9 cellular contexts compared by ENCODE assay signal in the genomic region with DNA sequence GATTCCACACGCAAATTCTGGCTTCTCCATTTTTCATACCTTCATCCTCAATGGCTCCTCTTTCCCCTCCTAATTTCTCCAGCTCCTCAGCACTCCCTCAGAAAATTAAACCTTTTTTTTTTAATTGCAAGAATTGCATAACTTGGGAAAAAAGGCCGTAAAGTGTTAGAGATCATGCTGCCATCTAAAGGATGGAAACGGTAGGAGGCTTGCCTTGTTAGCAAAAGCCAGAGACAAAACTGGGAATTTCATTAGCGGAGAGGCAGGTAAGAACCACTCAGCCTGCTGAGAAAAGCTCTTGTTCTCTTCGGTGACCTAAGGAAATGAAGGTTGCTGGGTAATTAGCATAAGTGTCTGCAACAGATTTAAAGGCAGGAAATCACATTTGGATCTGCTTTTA.
A peak's percentile ranks its signal among the peaks of the same experiment; 100 is the strongest.
DNase-seq lines count a peak whose midpoint lies in the region; ATAC-seq, FAIRE-seq and TF ChIP-seq lines count a peak whose summit lies in the region.
"Had no signal": no experiment of that assay in that cellular context is flagged by ENCODE, and none has a peak within 500 bp of the region (broad histone marks: within the 10 kb centered on the region; RNA-seq: fewer than 3 reads in every experiment).

No MANE protein-coding gene starts in this region.

- H3K27ac Mint-ChIP-seq in nephron, result peak overlapping the region; percentile 44 to 87 (median 85)
- H3K27ac Mint-ChIP-seq in activated CD8-positive, alpha-beta T cell treated with anti-CD3 and anti-CD28 coated beads for 36 hours, result no peak overlapping the region

- no peaks in the 10 kb centered on the region for H3K23me2 ChIP-seq in H1 (ENCODE audit: low read depth, low read length)

- ATAC-seq in GM21529 (IDR thresholded peaks at IDR 0.05; ENCODE audit: unreplicated experiment), result no peak
- no peak for ATAC-seq in activated CD8-positive, alpha-beta T cell treated with anti-CD3 and anti-CD28 coated beads for 36 hours

- intact Hi-C loops in activated CD8-positive, alpha-beta T cell treated with anti-CD3 and anti-CD28 coated beads for 36 hours (cut with micrococcal nuclease), result no loop called here

- no peak overlapping the region for H3K14ac ChIP-seq in H1 (ENCODE audit: insufficient read length)

- peaks cover 7 to 9% of the 10 kb centered on the region in 2 experiments; a peak in 3 of 4 replicates for H3K9me3 ChIP-seq in H1 (ENCODE audit: insufficient read depth in 2 of 2, low read depth in 1 of 2, low read length in 1 of 2)

- no peak overlapping the region for H2AK5ac ChIP-seq in H1 (ENCODE audit: low read depth, low read length)

- H3K36me3 ChIP-seq in H1 (ENCODE audit: control insufficient read depth in 2 of 4, insufficient read depth in 4 of 4, low read length in 3 of 4), result 0 out of 8 replicates have a peak, but pooled peaks cover 0 to 4% (median 0%) of the 10 kb centered on the region in 4 experiments

- H2BK120ac ChIP-seq in H1 (replicated peaks; ENCODE audit: low read depth, low read length), result no peak overlapping the region

- peak in 2 of 3 experiments; percentile 51 to 64; a peak in 2 of 4 replicates for TF ChIP-seq CTCF in H1 (IDR thresholded peaks at IDR 0.05; ENCODE audit: control extremely low read depth in 1 of 3, insufficient read depth in 1 of 3, low read depth in 1 of 3, low read length in 3 of 3)
- TF ChIP-seq CTCF in nephron (IDR thresholded peaks at IDR 0.05; ENCODE audit: unreplicated experiment in 3 of 3), result peak; percentile 58 to 69 (median 61)
- no peak for TF ChIP-seq CTCF in activated CD8-positive, alpha-beta T cell treated with anti-CD3 and anti-CD28 coated beads for 36 hours (IDR thresholded peaks at IDR 0.05)

- no peaks in the 10 kb centered on the region for H3K79me2 ChIP-seq in H1 (ENCODE audit: control insufficient read depth in 1 of 2, insufficient read depth in 2 of 2, low read length in 2 of 2)

- peak overlapping the region in 1 of 3 experiments; percentile 45 for H3K4me3 Mint-ChIP-seq in nephron
- H3K4me3 Mint-ChIP-seq in activated CD8-positive, alpha-beta T cell treated with anti-CD3 and anti-CD28 coated beads for 36 hours, result no peak overlapping the region

- no peak overlapping the region for H3K4ac ChIP-seq in H1 (replicated peaks; ENCODE audit: insufficient read length, low read depth, low read length)

- WGBS in H1 (ENCODE audit: extremely low coverage in 1 of 2, insufficient coverage in 1 of 2, insufficient read length in 1 of 2, insufficient replicate concordance in 2 of 2, low coverage in 1 of 2, low lambda C conversion rate in 2 of 2, missing lambda C conversion rate in 1 of 2), 2 experiments, result 10% methylated on average over 5 of the region's 5 CpGs; no CpG with 5 or more reads in 1 of the 2 experiments

- POLR2A ChIA-PET in H1 (lab: Charles Lee; ENCODE audit: partially characterized antibody), result interaction anchor here (1.0 kb wide), 1 partner anchor 72 kb away, joined by 3 read pairs; no protein-coding TSS in a partner anchor
- POLR2A ChIA-PET in activated CD8-positive, alpha-beta T cell treated with anti-CD3 and anti-CD28 coated beads for 36 hours (lab: Charles Lee), result no interaction called here

- H3K23ac ChIP-seq in H1 (ENCODE audit: insufficient read length), result no peak overlapping the region

- H2BK15ac ChIP-seq in H1 (ENCODE audit: low read length), result no peak overlapping the region

- no peak overlapping the region for H2BK12ac ChIP-seq in H1 (ENCODE audit: low read depth, low read length)

- CTCF ChIA-PET in H1 (lab: Charles Lee; ENCODE audit: partially characterized antibody), result interaction anchor here (0.6 to 3.8 kb wide), 24 partner anchors 12 to 827 kb away, joined by 3 to 18 read pairs (median 4); no protein-coding TSS in a partner anchor
- CTCF ChIA-PET in activated CD8-positive, alpha-beta T cell treated with anti-CD3 and anti-CD28 coated beads for 36 hours (lab: Charles Lee), result interaction anchor here (1.1 to 1.2 kb wide), 2 partner anchors 10 to 13 kb away, joined by 3 to 7 read pairs; no protein-coding TSS in a partner anchor

- H4K5ac ChIP-seq in H1 (ENCODE audit: insufficient read length, low read depth, low read length), result no peak overlapping the region

- peak; percentile 65 to 69 for TF ChIP-seq RAD21 in H1 (IDR thresholded peaks at IDR 0.05 in 1 of 2, conservative IDR thresholded peaks at IDR 0.05 in 1 of 2; ENCODE audit: low read depth in 2 of 2, low read length in 2 of 2)

- H3K4me2 ChIP-seq in H1 (ENCODE audit: insufficient read depth in 1 of 2, low read depth in 2 of 2, low read length in 2 of 2), result no peak overlapping the region

- H3K4me3 ChIP-seq in H1 (ENCODE audit: extremely low read depth in 1 of 4, insufficient read depth in 2 of 4, low read depth in 3 of 4, low read length in 4 of 4), result no peak overlapping the region

- H4K8ac ChIP-seq in H1 (ENCODE audit: extremely low read depth, insufficient read depth, low read length), result no peak overlapping the region

- peak; percentile 99 for FAIRE-seq in H1 (lab: Jason Lieb, UNC)

- peaks cover 11% of the 10 kb centered on the region for H3K36me3 Mint-ChIP-seq in nephron (ENCODE audit: low read depth)
- H3K36me3 Mint-ChIP-seq in activated CD8-positive, alpha-beta T cell treated with anti-CD3 and anti-CD28 coated beads for 36 hours (ENCODE audit: low read depth), result peaks cover 2% of the 10 kb centered on the region

- no peak overlapping the region for H3K18ac ChIP-seq in H1 (ENCODE audit: extremely low read depth, low read length)

- no peak for TF ChIP-seq POLR2A in H1 (IDR thresholded peaks at IDR 0.05; ENCODE audit: control extremely low read depth in 1 of 2, low read depth in 2 of 2, low read length in 2 of 2)

- no peaks in the 10 kb centered on the region for H4K20me1 ChIP-seq in H1 (replicated peaks in 1 of 2; ENCODE audit: control insufficient read depth in 1 of 2, insufficient read depth in 2 of 2, low read length in 2 of 2)

- peaks cover 42% of the 10 kb centered on the region for H3K4me1 Mint-ChIP-seq in nephron
- H3K4me1 Mint-ChIP-seq in activated CD8-positive, alpha-beta T cell treated with anti-CD3 and anti-CD28 coated beads for 36 hours (ENCODE audit: low read depth), result peaks cover 5% of the 10 kb centered on the region

- peaks cover 0 to 4% (median 3%) of the 10 kb centered on the region in 4 experiments; a peak in 3 of 7 replicates for H3K4me1 ChIP-seq in H1 (replicated peaks in 1 of 4; ENCODE audit: control insufficient read depth in 3 of 4, insufficient read depth in 4 of 4, low read length in 3 of 4)

- no peak overlapping the region for H4K91ac ChIP-seq in H1 (replicated peaks; ENCODE audit: insufficient read length, low read length)

- no peak for TF ChIP-seq EP300 in H1 (IDR thresholded peaks at IDR 0.05; ENCODE audit: borderline replicate concordance in 1 of 2, low read depth in 2 of 2, low read length in 2 of 2)

- peak; percentile 90 for DNase-seq in DMS53 (lab: John Stamatoyannopoulos, UW)
- DNase-seq in NCI-H2029 (lab: John Stamatoyannopoulos, UW), result peak; percentile 56
- peak in 1 of 2 experiments; percentile 51 for DNase-seq in H1 (ENCODE audit: low read depth in 1 of 2, low spot score in 2 of 2)
- DNase-seq in mucosa of gallbladder (ENCODE audit: low spot score), result no peak
- DNase-seq in activated CD8-positive, alpha-beta T cell treated with anti-CD3 and anti-CD28 coated beads for 36 hours, result no peak
- DNase-seq in HuH-7.5 (ENCODE audit: low spot score), result no peak

- H3K79me1 ChIP-seq in H1 (ENCODE audit: low read depth, low read length), result no peaks in the 10 kb centered on the region

- no peaks in the 10 kb centered on the region for H3K27me3 ChIP-seq in H1 (replicated peaks in 1 of 4; ENCODE audit: control insufficient read depth in 3 of 4, extremely low read depth in 1 of 4, insufficient read depth in 3 of 4, low read length in 3 of 4)

- no peak overlapping the region for H2BK5ac ChIP-seq in H1 (ENCODE audit: low read depth, low read length)

- no peak overlapping the region for H2BK20ac ChIP-seq in H1 (ENCODE audit: low read length)

- H3K56ac ChIP-seq in H1 (replicated peaks; ENCODE audit: insufficient read length, low read depth, low read length), result no peak overlapping the region

- H3K27me3 Mint-ChIP-seq in nephron (ENCODE audit: low read depth), result no peaks in the 10 kb centered on the region
- H3K27me3 Mint-ChIP-seq in activated CD8-positive, alpha-beta T cell treated with anti-CD3 and anti-CD28 coated beads for 36 hours, result no peaks in the 10 kb centered on the region

- H3K9ac ChIP-seq in H1 (replicated peaks in 1 of 4; ENCODE audit: extremely low read depth in 1 of 4, low read depth in 3 of 4, low read length in 3 of 4), result no peak overlapping the region

- H3K9me3 Mint-ChIP-seq in nephron, result peaks cover 26% of the 10 kb centered on the region
- peaks cover 10% of the 10 kb centered on the region for H3K9me3 Mint-ChIP-seq in activated CD8-positive, alpha-beta T cell treated with anti-CD3 and anti-CD28 coated beads for 36 hours

- H2AFZ ChIP-seq in H1 (ENCODE audit: low read length), result no peak overlapping the region

- no peak overlapping the region for H3K27ac ChIP-seq in H1 (ENCODE audit: low read depth, low read length)
- H3K27ac ChIP-seq: epithelial cell of prostate had no signal

Comparison
In these comparisons a context has a peak if more than half of its experiments do, and no peak if none do; other contexts are left out.
1. DNase-seq: peak in DMS53 (single experiment) and NCI-H2029 (single experiment); none in mucosa of gallbladder (single experiment), activated CD8-positive, alpha-beta T cell treated with anti-CD3 and anti-CD28 coated beads for 36 hours (single experiment) and HuH-7.5 (single experiment).